Comparison of ENCODE assay signal across 23 cellular contexts in genomic region chr11:10716543-10717259, GRCh38. TPM values are rescaled to one million over a fixed set of nuclear protein-coding genes. Genes with fewer than 3 reads are reported as not detected.
"Had no signal": no experiment of that assay in that cellular context is flagged by ENCODE, and none has a peak within 500 bp of the region (broad histone marks: within the 10 kb centered on the region; RNA-seq: fewer than 3 reads in every experiment).

No MANE protein-coding gene starts in this region.

- H3K27me3 ChIP-seq: breast epithelium, pancreas, right atrium auricular region, upper lobe of right lung had no signal

- H3K36me3 ChIP-seq: breast epithelium, lower lobe of right lung, neutrophil, pancreas, right atrium auricular region, upper lobe of right lung, WERI-Rb-1 had no signal

- H3K4me3 ChIP-seq: breast epithelium, lower lobe of right lung, pancreas, psoas muscle, right atrium auricular region, upper lobe of right lung had no signal

- H3K9me3 ChIP-seq: breast epithelium, lower lobe of right lung, neutrophil, pancreas, psoas muscle, right atrium auricular region, upper lobe of right lung had no signal

- H3K27ac ChIP-seq: breast epithelium, lower lobe of right lung, neutrophil, pancreas, psoas muscle, right atrium auricular region, upper lobe of right lung, WERI-Rb-1 had no signal

- DNase-seq: activated CD4-positive, alpha-beta T cell treated with anti-CD3 and anti-CD28 coated beads for 1 hour; activated CD8-positive, alpha-beta memory T cell treated with anti-CD3 and anti-CD28 coated beads for 24 hours; activated CD8-positive, alpha-beta memory T cell treated with anti-CD3 and anti-CD28 coated beads, Interleukin-2, amount 50 U/mL, for 4 hours; activated naive CD4-positive, alpha-beta T cell treated with Interleukin-2 at 50 U/mL for 16 hours; activated naive CD8-positive, alpha-beta T cell treated with anti-CD3 and anti-CD28 coated beads for 36 hours; activated T-cell treated with anti-CD3 and anti-CD28 coated beads, Interleukin-2, amount 50 U/mL, for 4 hours; effector CD8-positive, alpha-beta T cell; erythroblast; kidney; lower lobe of right lung; naive thymus-derived CD8-positive, alpha-beta T cell; pancreas; psoas muscle; stimulated activated CD4-positive, alpha-beta T cell treated with anti-CD3 and anti-CD28 coated beads, Interleukin-4, amount 100 ng/mL, for 24 hours; stimulated activated naive CD4-positive, alpha-beta T cell treated with Interleukin-2 at 50 U/mL for 16 hours; T1000; upper lobe of right lung; WERI-Rb-1 had no signal

- H3K4me1 ChIP-seq: breast epithelium, lower lobe of right lung, pancreas, psoas muscle, right atrium auricular region, upper lobe of right lung had no signal

- ATAC-seq: activated T-cell treated with anti-CD3 and anti-CD28 coated beads, Interleukin-2, amount 50 U/mL, for 4 hours; left lobe of liver; lower lobe of right lung; naive thymus-derived CD8-positive, alpha-beta T cell; pancreas; psoas muscle; upper lobe of right lung had no signal

RNA-seq across cellular contexts. Expression of gene IRAG1, which starts 23.1 kb away (rescaled TPM):
- total RNA-seq: activated naive CD8-positive, alpha-beta T cell treated with anti-CD3 and anti-CD28 coated beads for 36 hours; activated T-helper 2 cell treated with anti-CD3 and anti-CD28 coated beads, Interferon-gamma antibody, Interleukin-2, Interleukin-4, amounts not matched to agents 10 μg/mL and 5 μg/mL and 100 μg/mL, durations not matched to agents 14 hours and 24 hours and 36 hours; naive thymus-derived CD8-positive, alpha-beta T cell had no signal
- polyA plus RNA-seq: naive thymus-derived CD8-positive, alpha-beta T cell had no signal
